In genomic region chr5:80780024-80780423, GRCh38 we compare ENCODE assay signal across 16 cellular contexts.
"Had no signal": no experiment of that assay in that cellular context is flagged by ENCODE, and none has a peak within 500 bp of the region (broad histone marks: within the 10 kb centered on the region; RNA-seq: fewer than 3 reads in every experiment).

No MANE protein-coding gene starts in this region.

- H3K27me3 ChIP-seq: colonic mucosa, esophagus muscularis mucosa, foreskin keratinocyte, heart right ventricle, left lung had no signal

- H3K9me3 ChIP-seq: colonic mucosa, esophagus muscularis mucosa, heart right ventricle, left lung, lower lobe of right lung had no signal

- H3K4me3 ChIP-seq: colonic mucosa, esophagus muscularis mucosa, heart right ventricle, left lung, lower lobe of right lung had no signal

- H3K36me3 ChIP-seq: colonic mucosa had no signal

- H3K27ac ChIP-seq: colonic mucosa, esophagus muscularis mucosa, foreskin keratinocyte, heart right ventricle, left lung, lower lobe of right lung had no signal

- H3K4me1 ChIP-seq: colonic mucosa, esophagus muscularis mucosa, heart right ventricle, left lung, lower lobe of right lung had no signal

- ATAC-seq: foreskin keratinocyte, heart right ventricle, left cardiac atrium, left lung, left ventricle myocardium superior, lower lobe of right lung had no signal

- DNase-seq: colonic mucosa; cortex of kidney; effector CD4-positive, alpha-beta T cell; effector memory CD4-positive, alpha-beta T cell; foreskin keratinocyte; glutamatergic neuron; head of caudate nucleus; heart right ventricle; hippocampal formation; left cardiac atrium; left lung; left ventricle myocardium superior; lower lobe of right lung; mesendoderm; midbrain had no signal
